ENCODE assay signal across 8 cellular contexts in the genomic region with DNA sequence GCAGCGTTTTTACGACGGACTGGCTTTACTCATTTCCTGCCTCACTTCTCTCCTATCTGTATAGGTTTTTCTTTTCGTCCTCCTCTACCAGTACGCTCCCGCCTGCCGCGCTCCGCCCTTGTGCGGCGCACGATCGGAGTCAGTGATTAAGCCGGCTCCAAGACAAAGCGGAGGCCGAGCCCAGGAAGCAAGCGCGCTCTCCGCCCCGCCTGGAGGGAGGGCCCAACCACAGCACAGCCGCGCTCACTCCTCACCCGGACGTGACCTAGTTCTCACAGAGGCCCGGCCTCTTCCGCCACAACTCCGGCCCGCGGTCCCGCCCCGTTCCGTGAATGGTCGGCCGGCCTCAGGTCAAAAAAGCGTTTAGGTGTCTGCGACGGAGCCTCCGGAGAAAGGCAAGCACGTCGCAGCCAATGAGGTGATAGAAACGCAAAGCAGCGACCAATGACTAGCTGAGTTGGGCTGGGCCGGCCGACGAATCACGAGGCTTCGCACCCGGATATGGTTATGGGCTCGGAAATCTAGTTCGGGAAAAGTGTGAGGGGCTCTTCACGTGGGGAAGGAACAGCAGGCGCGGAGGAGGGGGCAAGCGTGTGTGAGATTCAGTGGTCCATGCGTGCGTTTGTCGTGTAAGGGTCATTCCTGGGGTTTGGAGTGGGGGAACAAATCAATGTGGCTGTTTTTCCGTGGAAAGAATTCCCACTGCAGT. TPM values are rescaled to one million over a fixed set of nuclear protein-coding genes. Genes with fewer than 3 reads are reported as not detected.
DNase-seq lines count a peak whose midpoint lies in the region; ATAC-seq, FAIRE-seq and TF ChIP-seq lines count a peak whose summit lies in the region.

A gene with protein sequence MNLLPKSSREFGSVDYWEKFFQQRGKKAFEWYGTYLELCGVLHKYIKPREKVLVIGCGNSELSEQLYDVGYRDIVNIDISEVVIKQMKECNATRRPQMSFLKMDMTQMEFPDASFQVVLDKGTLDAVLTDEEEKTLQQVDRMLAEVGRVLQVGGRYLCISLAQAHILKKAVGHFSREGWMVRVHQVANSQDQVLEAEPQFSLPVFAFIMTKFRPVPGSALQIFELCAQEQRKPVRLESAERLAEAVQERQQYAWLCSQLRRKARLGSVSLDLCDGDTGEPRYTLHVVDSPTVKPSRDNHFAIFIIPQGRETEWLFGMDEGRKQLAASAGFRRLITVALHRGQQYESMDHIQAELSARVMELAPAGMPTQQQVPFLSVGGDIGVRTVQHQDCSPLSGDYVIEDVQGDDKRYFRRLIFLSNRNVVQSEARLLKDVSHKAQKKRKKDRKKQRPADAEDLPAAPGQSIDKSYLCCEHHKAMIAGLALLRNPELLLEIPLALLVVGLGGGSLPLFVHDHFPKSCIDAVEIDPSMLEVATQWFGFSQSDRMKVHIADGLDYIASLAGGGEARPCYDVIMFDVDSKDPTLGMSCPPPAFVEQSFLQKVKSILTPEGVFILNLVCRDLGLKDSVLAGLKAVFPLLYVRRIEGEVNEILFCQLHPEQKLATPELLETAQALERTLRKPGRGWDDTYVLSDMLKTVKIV (plus strand): TSS at position 494 of the 709 bp plus-strand sequence. CDS start 308 bp downstream, outside the sequence.

- H3K27me3 ChIP-seq in ascending aorta (no peaks in the 10 kb centered on the region), right atrium auricular region (no peaks in the 10 kb centered on the region), psoas muscle (ENCODE audit: insufficient read depth in 3 of 3, low read length in 2 of 3) (no peaks in the 10 kb centered on the region)

- peak within 1 kb of the TSS; percentile 78 to 91 for H3K27ac ChIP-seq in ascending aorta
- H3K27ac ChIP-seq in right atrium auricular region = peak within 1 kb of the TSS; percentile 84 to 87
- H3K27ac ChIP-seq in psoas muscle = peak within 1 kb of the TSS; percentile 91

- ATAC-seq in GM18502 (IDR thresholded peaks at IDR 0.05; ENCODE audit: poor library complexity, unreplicated experiment) (peak; percentile 99), HG02970 (IDR thresholded peaks at IDR 0.05; ENCODE audit: low FRiP score, unreplicated experiment) (peak; percentile 100), psoas muscle (peak; percentile 98 to 100 (median 99))

- peaks cover 31% of the 10 kb centered on the region for H3K36me3 Mint-ChIP-seq in T-helper 2 cell treated with Interferon-gamma antibody and Interleukin-4, amounts not matched to agents 5 μg/mL and 100 μg/mL, for 36 hours (ENCODE audit: low read depth)

- no peaks in the 10 kb centered on the region for H3K27me3 Mint-ChIP-seq in T-helper 2 cell treated with Interferon-gamma antibody and Interleukin-4, amounts not matched to agents 5 μg/mL and 100 μg/mL, for 36 hours (ENCODE audit: low read depth)

- H3K4me3 ChIP-seq in ascending aorta = peak within 1 kb of the TSS; percentile 88 to 96
- peak within 1 kb of the TSS; percentile 71 to 76 for H3K4me3 ChIP-seq in right atrium auricular region
- peak within 1 kb of the TSS; percentile 92 for H3K4me3 ChIP-seq in psoas muscle

- H3K4me1 Mint-ChIP-seq in T-helper 2 cell treated with Interferon-gamma antibody and Interleukin-4, amounts not matched to agents 5 μg/mL and 100 μg/mL, for 36 hours (ENCODE audit: low read depth) = peaks cover 43% of the 10 kb centered on the region

- intact Hi-C loops in ascending aorta (cut with DNase I) (loop anchor here (1.0 to 5.0 kb wide), 6 partner anchors 39 to 751 kb away; a partner anchor contains a TSS), psoas muscle (cut with DNase I) (loop anchor here (2.0 to 10.0 kb wide), 5 partner anchors 39 to 663 kb away; a partner anchor contains a TSS)

- peak within 1 kb of the TSS; percentile 96 for H3K27ac Mint-ChIP-seq in T-helper 2 cell treated with Interferon-gamma antibody and Interleukin-4, amounts not matched to agents 5 μg/mL and 100 μg/mL, for 36 hours

- H3K9me3 Mint-ChIP-seq in T-helper 2 cell treated with Interferon-gamma antibody and Interleukin-4, amounts not matched to agents 5 μg/mL and 100 μg/mL, for 36 hours = no peaks in the 10 kb centered on the region

- peaks cover 14 to 23% of the 10 kb centered on the region in 2 donors for H3K36me3 ChIP-seq in ascending aorta
- H3K36me3 ChIP-seq in right atrium auricular region = peaks cover 23% of the 10 kb centered on the region
- H3K36me3 ChIP-seq in psoas muscle (ENCODE audit: insufficient read depth in 1 of 2, low read depth in 1 of 2) = peaks cover 0 to 19% of the 10 kb centered on the region in 2 donors

- DNase-seq in NCI-H1930 (lab: John Stamatoyannopoulos, UW) (peak; percentile 97 to 98), ascending aorta (ENCODE audit: low spot score in 2 of 2) (peak; percentile 95 to 100), right atrium auricular region (ENCODE audit: low spot score) (peak; percentile 99), psoas muscle (peak; percentile 99), urothelium cell line (ENCODE audit: low spot score) (peak; percentile 98)
- peak; percentile 100 for DNase-seq in T-helper 2 cell treated with Interferon-gamma antibody and Interleukin-4, amounts not matched to agents 5 μg/mL and 100 μg/mL, for 36 hours (ENCODE audit: low spot score)

- no peak for FAIRE-seq in urothelium cell line (lab: Jason Lieb, UNC)

- WGBS in psoas muscle, 3 donors = 0% methylated on average over 58 of the region's 58 CpGs

- H3K4me3 Mint-ChIP-seq in T-helper 2 cell treated with Interferon-gamma antibody and Interleukin-4, amounts not matched to agents 5 μg/mL and 100 μg/mL, for 36 hours = peak within 1 kb of the TSS; percentile 97

- TF ChIP-seq CTCF in ascending aorta (IDR thresholded peaks at IDR 0.05) (no peak), right atrium auricular region (IDR thresholded peaks at IDR 0.05) (no peak), psoas muscle (IDR thresholded peaks at IDR 0.05) (no peak)

- peaks cover 5 to 15% of the 10 kb centered on the region in 2 donors for H3K4me1 ChIP-seq in ascending aorta
- peaks cover 0 to 28% of the 10 kb centered on the region in 2 donors for H3K4me1 ChIP-seq in right atrium auricular region
- H3K4me1 ChIP-seq in psoas muscle = peaks cover 26% of the 10 kb centered on the region

- H3K9me3 ChIP-seq in ascending aorta = no peaks in the 10 kb centered on the region
- H3K9me3 ChIP-seq in right atrium auricular region = no peaks in the 10 kb centered on the region
- no peaks in the 10 kb centered on the region for H3K9me3 ChIP-seq in psoas muscle

RNA-seq across cellular contexts. Expression of the gene that starts here (rescaled TPM):
- total RNA-seq in ascending aorta (6.9 TPM), right atrium auricular region (10 to 100 TPM; 14.8 to 15.0 TPM), psoas muscle (10 to 100 TPM; 19.0 to 26.8 (median 23.1) TPM)
- polyA plus RNA-seq in psoas muscle = 10 to 100 TPM; 15.0 to 66.4 (median 41.4) TPM

Comparison
In these comparisons a context has a peak if more than half of its experiments do, and no peak if none do; other contexts are left out.
1. Peak in every context shown above with its lines: DNase-seq, ATAC-seq, H3K4me3 ChIP-seq and H3K27ac ChIP-seq.